10 cellular contexts compared by ENCODE assay signal in genomic region chr20:36607586-36608387, GRCh38. TPM values are rescaled to one million over a fixed set of nuclear protein-coding genes. Genes with fewer than 3 reads are reported as not detected.
DNase-seq lines count a peak whose midpoint lies in the region; ATAC-seq and FAIRE-seq lines count a peak whose summit lies in the region.
"Had no signal": no experiment of that assay in that cellular context is flagged by ENCODE, and none has a peak within 500 bp of the region (broad histone marks: within the 10 kb centered on the region; RNA-seq: fewer than 3 reads in every experiment).

No MANE protein-coding gene starts in this region.

- H3K4me1 Mint-ChIP-seq in activated naive CD8-positive, alpha-beta T cell (ENCODE audit: low read depth), result peaks cover 26% of the 10 kb centered on the region

- no peaks in the 10 kb centered on the region for H3K9me3 ChIP-seq in BLaER1
- H3K9me3 ChIP-seq: prostate gland had no signal

- ATAC-seq in HG03432 (IDR thresholded peaks at IDR 0.05; ENCODE audit: unreplicated experiment), result no peak

- peaks cover 39% of the 10 kb centered on the region for H3K4me1 ChIP-seq in BLaER1

- peak overlapping the region; percentile 94 for H3K4me2 ChIP-seq in BLaER1

- no peaks in the 10 kb centered on the region for H3K9me3 Mint-ChIP-seq in activated naive CD8-positive, alpha-beta T cell (ENCODE audit: low read depth)

- peak overlapping the region; percentile 91 for H3K27ac Mint-ChIP-seq in activated naive CD8-positive, alpha-beta T cell

- no peaks in the 10 kb centered on the region for H3K27me3 ChIP-seq in BLaER1

- H3K4me3 ChIP-seq in BLaER1, result no peak overlapping the region

- H3K36me3 Mint-ChIP-seq in activated naive CD8-positive, alpha-beta T cell, result peaks cover 2% of the 10 kb centered on the region

- no peak overlapping the region for H3K27ac ChIP-seq in BLaER1
- H3K27ac ChIP-seq: prostate gland had no signal

- no peak for DNase-seq in HTR-8/SVneo (ENCODE audit: insufficient read length, low spot score)
- DNase-seq in mucosa of gallbladder (ENCODE audit: low spot score), result peak; percentile 15
- DNase-seq in cerebellar nuclear complex (lab: John Stamatoyannopoulos, UW), result no peak
- DNase-seq in glomerular visceral epithelial cell (ENCODE audit: extremely low spot score), result no peak
- no peak for DNase-seq in occipital lobe (lab: John Stamatoyannopoulos, UW)
- DNase-seq: NCI-H2029 treated with DMSO at 0.1 percent for 48 hours had no signal

- peaks cover 44% of the 10 kb centered on the region for H4K20me1 ChIP-seq in BLaER1

- peak; percentile 60 for FAIRE-seq in HTR-8/SVneo (lab: Jason Lieb, UNC)

- H3K4me3 Mint-ChIP-seq in activated naive CD8-positive, alpha-beta T cell, result peak overlapping the region; percentile 95

- peaks cover 54% of the 10 kb centered on the region for H3K36me3 ChIP-seq in BLaER1

- no peaks in the 10 kb centered on the region for H3K27me3 Mint-ChIP-seq in activated naive CD8-positive, alpha-beta T cell

- 0 out of 2 replicates have a peak overlapping the region, but pooled peaks have one; percentile 93 for H3K9ac ChIP-seq in BLaER1

RNA-seq across cellular contexts. Expression of gene RAB5IF, which starts 2.2 kb away (rescaled TPM):
- total RNA-seq in mucosa of gallbladder (109 TPM), occipital lobe (25.0 TPM)

RNA-seq across cellular contexts. Expression of gene TGIF2, which starts 34.4 kb away (rescaled TPM):
- total RNA-seq in mucosa of gallbladder (11.7 TPM), occipital lobe (11.5 TPM)

RNA-seq across cellular contexts. Expression of gene SLA2, which starts 38.2 kb away (rescaled TPM):
- 2.0 TPM for total RNA-seq in mucosa of gallbladder
- not detected for total RNA-seq in occipital lobe
